1 cellular context compared by ENCODE assay signal in the genomic region with DNA sequence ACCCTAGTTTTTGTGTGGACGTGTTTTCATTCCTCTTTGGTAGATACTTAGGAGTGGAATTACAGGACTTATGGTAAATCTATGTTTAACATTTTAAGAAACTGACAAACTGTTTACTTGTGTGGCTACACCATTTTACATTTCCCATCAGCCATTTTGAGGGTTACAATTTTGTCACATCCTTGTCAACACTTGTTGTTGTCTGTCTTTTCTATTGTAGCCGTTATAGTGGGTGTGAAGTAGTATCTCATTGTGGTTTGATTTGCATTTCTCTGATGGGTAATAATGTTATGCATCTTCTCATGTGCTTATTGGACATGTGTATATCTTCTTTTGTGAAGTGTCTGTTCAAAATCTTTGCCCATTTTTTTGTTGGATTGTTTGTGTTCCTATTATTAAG.
A peak's percentile ranks its signal among the peaks of the same experiment; 100 is the strongest.
TF ChIP-seq lines count a peak whose summit lies in the region.

No MANE protein-coding gene starts in this region.

TF ChIP-seq in HepG2, 621 proteins besides CTCF, POLR2A, EP300 and RAD21:
- TF ChIP-seq ZNF7 (CRISPR knock-in tag; IDR thresholded peaks at IDR 0.05) (peak; percentile 89), PHF5A (CRISPR knock-in tag; IDR thresholded peaks at IDR 0.05; ENCODE audit: low read depth, unreplicated experiment) (no peak), YY1 (IDR thresholded peaks at IDR 0.05; ENCODE audit: insufficient read depth, insufficient replicate concordance, low read depth, low read length) (no peak)
